2 cellular contexts compared by ENCODE assay signal in the genomic region with DNA sequence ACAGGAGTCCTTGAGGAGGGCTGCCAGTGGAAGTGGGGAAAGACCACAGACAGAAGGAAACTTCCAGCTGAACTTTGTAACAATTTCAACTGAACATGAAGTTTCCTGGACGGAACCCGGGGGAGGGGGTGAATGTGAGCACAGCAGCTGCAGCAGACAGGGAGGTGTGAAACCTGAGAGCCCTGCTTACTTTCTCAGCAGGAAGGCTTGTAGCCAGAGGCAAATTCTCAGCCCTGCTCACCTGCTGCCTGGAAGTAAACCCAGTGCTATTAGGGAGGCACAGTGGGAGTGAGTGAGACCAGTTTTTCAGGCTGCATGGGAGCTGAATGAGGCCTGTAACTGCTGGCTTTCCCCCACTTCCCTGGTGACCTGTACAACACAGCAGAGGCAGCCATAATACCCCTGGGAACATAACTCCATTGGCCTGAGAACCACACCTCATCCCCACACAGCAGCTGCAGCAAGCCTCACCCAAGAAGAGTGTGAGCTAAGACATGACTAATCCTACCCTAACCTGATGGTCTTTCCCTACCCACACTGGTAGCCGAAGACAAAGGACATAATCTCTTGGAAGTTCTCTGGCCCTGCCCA.
TF ChIP-seq lines count a peak whose summit lies in the region.

No MANE protein-coding gene starts in this region.

TF ChIP-seq in HEK293T, 16 proteins besides CTCF, POLR2A, EP300 and RAD21:
- TF ChIP-seq FOXA1 (IDR thresholded peaks at IDR 0.05) (no peak), FOXM1 (IDR thresholded peaks at IDR 0.05; ENCODE audit: borderline replicate concordance) (no peak), CTBP1 (IDR thresholded peaks at IDR 0.05; ENCODE audit: borderline replicate concordance) (no peak), BHLHE40 (IDR thresholded peaks at IDR 0.05; ENCODE audit: borderline replicate concordance) (no peak), SP1 (IDR thresholded peaks at IDR 0.05) (no peak), L3MBTL2 (conservative IDR thresholded peaks at IDR 0.05) (no peak), ARNT (IDR thresholded peaks at IDR 0.05) (no peak), NFRKB (IDR thresholded peaks at IDR 0.05) (no peak)

TF ChIP-seq in H1, 55 proteins besides CTCF, POLR2A, EP300 and RAD21:
- no peak for TF ChIP-seq KDM4A (IDR thresholded peaks at IDR 0.05; ENCODE audit: low read depth, low read length, severe bottlenecking)
- TF ChIP-seq, protein P1, sequence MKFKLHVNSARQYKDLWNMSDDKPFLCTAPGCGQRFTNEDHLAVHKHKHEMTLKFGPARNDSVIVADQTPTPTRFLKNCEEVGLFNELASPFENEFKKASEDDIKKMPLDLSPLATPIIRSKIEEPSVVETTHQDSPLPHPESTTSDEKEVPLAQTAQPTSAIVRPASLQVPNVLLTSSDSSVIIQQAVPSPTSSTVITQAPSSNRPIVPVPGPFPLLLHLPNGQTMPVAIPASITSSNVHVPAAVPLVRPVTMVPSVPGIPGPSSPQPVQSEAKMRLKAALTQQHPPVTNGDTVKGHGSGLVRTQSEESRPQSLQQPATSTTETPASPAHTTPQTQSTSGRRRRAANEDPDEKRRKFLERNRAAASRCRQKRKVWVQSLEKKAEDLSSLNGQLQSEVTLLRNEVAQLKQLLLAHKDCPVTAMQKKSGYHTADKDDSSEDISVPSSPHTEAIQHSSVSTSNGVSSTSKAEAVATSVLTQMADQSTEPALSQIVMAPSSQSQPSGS (IDR thresholded peaks at IDR 0.05; ENCODE audit: low read length) = no peak
- TF ChIP-seq SIN3A (conservative IDR thresholded peaks at IDR 0.05 in 1 of 2, IDR thresholded peaks at IDR 0.05 in 1 of 2; ENCODE audit: low read depth in 1 of 2, low read length in 2 of 2) = no peak
- TF ChIP-seq BRCA1 (IDR thresholded peaks at IDR 0.05; ENCODE audit: low read depth, low read length) = no peak
- TF ChIP-seq FOSL1 (IDR thresholded peaks at IDR 0.05; ENCODE audit: insufficient read depth, low read depth, low read length) = no peak
- TF ChIP-seq GTF2F1 (IDR thresholded peaks at IDR 0.05; ENCODE audit: borderline replicate concordance, low read depth, low read length) = no peak
- TF ChIP-seq, protein P2, sequence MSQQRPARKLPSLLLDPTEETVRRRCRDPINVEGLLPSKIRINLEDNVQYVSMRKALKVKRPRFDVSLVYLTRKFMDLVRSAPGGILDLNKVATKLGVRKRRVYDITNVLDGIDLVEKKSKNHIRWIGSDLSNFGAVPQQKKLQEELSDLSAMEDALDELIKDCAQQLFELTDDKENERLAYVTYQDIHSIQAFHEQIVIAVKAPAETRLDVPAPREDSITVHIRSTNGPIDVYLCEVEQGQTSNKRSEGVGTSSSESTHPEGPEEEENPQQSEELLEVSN (IDR thresholded peaks at IDR 0.05) = no peak
- 0 out of 2 replicates have a peak, but pooled peaks have one; percentile 10 for TF ChIP-seq SIX5 (IDR thresholded peaks at IDR 0.05; ENCODE audit: low read depth, low read length)
- peak; percentile 36 for TF ChIP-seq NANOG (IDR thresholded peaks at IDR 0.05; ENCODE audit: insufficient read depth, low read depth, low read length, poor library complexity, severe bottlenecking)
- no peak for TF ChIP-seq TBP (IDR thresholded peaks at IDR 0.05; ENCODE audit: low read depth, low read length)
- peak; percentile 95 for TF ChIP-seq TCF12 (IDR thresholded peaks at IDR 0.05; ENCODE audit: low read depth, low read length)
- TF ChIP-seq CTBP2 (IDR thresholded peaks at IDR 0.05; ENCODE audit: borderline replicate concordance, insufficient read depth, insufficient read length, low read length) = no peak
- TF ChIP-seq SAP30 (IDR thresholded peaks at IDR 0.05; ENCODE audit: insufficient read depth, insufficient replicate concordance, low read length) = no peak
- TF ChIP-seq POLR2AphosphoS5 (IDR thresholded peaks at IDR 0.05; ENCODE audit: low read depth, low read length) = peak; percentile 78
- TF ChIP-seq ASH2L (IDR thresholded peaks at IDR 0.05; ENCODE audit: low read length) = peak; percentile 66
- TF ChIP-seq HDAC6 (IDR thresholded peaks at IDR 0.05; ENCODE audit: low read depth, low read length) = no peak
- TF ChIP-seq ZNF274 (IDR thresholded peaks at IDR 0.05; ENCODE audit: borderline replicate concordance, extremely low read depth, low read length) = no peak
- 0 out of 2 replicates have a peak, but pooled peaks have one; percentile 52 for TF ChIP-seq TAF1 (IDR thresholded peaks at IDR 0.05; ENCODE audit: low read depth, low read length)
- no peak for TF ChIP-seq SIRT6 (IDR thresholded peaks at IDR 0.05; ENCODE audit: low read length)
- peak; percentile 77; the same call in 1 of the 2 replicates for TF ChIP-seq RBBP5 (IDR thresholded peaks at IDR 0.05; ENCODE audit: borderline replicate concordance, low read depth, low read length)
- peak; percentile 81 for TF ChIP-seq SP1 (IDR thresholded peaks at IDR 0.05; ENCODE audit: low read depth, low read length)
- TF ChIP-seq CBX8 (IDR thresholded peaks at IDR 0.05; ENCODE audit: borderline replicate concordance, low read depth, low read length) = no peak
- TF ChIP-seq YY1 (IDR thresholded peaks at IDR 0.05; ENCODE audit: low read depth, low read length) = 0 out of 2 replicates have a peak, but pooled peaks have one; percentile 37
- TF ChIP-seq PHF8 (conservative IDR thresholded peaks at IDR 0.05; ENCODE audit: low read depth, low read length) = no peak
- TF ChIP-seq BACH1 (IDR thresholded peaks at IDR 0.05; ENCODE audit: low read length) = no peak
- peak in 1 of 2 experiments; percentile 11 for TF ChIP-seq BCL11A (IDR thresholded peaks at IDR 0.05; ENCODE audit: low read depth in 2 of 2, low read length in 2 of 2)
- peak in 1 of 2 experiments; percentile 37; a peak in 2 of 4 replicates for TF ChIP-seq HDAC2 (IDR thresholded peaks at IDR 0.05; ENCODE audit: borderline replicate concordance in 1 of 2, low read depth in 2 of 2, low read length in 2 of 2)
- TF ChIP-seq RFX5 (IDR thresholded peaks at IDR 0.05; ENCODE audit: borderline replicate concordance, low read depth, low read length) = no peak
- no peak for TF ChIP-seq RNF2 (IDR thresholded peaks at IDR 0.05; ENCODE audit: borderline replicate concordance, low read depth, low read length, missing control alignments, poor library complexity, severe bottlenecking)
- no peak for TF ChIP-seq CEBPB (IDR thresholded peaks at IDR 0.05; ENCODE audit: low read depth, low read length)
- TF ChIP-seq JUND (IDR thresholded peaks at IDR 0.05; ENCODE audit: low read length) = no peak
- 0 out of 2 replicates have a peak, but pooled peaks have one; percentile 4 for TF ChIP-seq CREB1 (IDR thresholded peaks at IDR 0.05)
- no peak for TF ChIP-seq KDM1A (IDR thresholded peaks at IDR 0.05; ENCODE audit: borderline replicate concordance, low read length)
- TF ChIP-seq CHD2 (IDR thresholded peaks at IDR 0.05; ENCODE audit: low read length) = no peak
- TF ChIP-seq TEAD4 (IDR thresholded peaks at IDR 0.05; ENCODE audit: low read depth, low read length) = 0 out of 2 replicates have a peak, but pooled peaks have one; percentile 42
- TF ChIP-seq, protein P3, sequence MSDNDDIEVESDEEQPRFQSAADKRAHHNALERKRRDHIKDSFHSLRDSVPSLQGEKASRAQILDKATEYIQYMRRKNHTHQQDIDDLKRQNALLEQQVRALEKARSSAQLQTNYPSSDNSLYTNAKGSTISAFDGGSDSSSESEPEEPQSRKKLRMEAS (IDR thresholded peaks at IDR 0.05) = peak; percentile 36; the same call in 1 of the 2 replicates
- no peak for TF ChIP-seq SP2 (IDR thresholded peaks at IDR 0.05; ENCODE audit: low read length)
- no peak for TF ChIP-seq JUN (IDR thresholded peaks at IDR 0.05; ENCODE audit: low read depth, low read length)
- TF ChIP-seq, protein P4, sequence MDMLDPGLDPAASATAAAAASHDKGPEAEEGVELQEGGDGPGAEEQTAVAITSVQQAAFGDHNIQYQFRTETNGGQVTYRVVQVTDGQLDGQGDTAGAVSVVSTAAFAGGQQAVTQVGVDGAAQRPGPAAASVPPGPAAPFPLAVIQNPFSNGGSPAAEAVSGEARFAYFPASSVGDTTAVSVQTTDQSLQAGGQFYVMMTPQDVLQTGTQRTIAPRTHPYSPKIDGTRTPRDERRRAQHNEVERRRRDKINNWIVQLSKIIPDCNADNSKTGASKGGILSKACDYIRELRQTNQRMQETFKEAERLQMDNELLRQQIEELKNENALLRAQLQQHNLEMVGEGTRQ (IDR thresholded peaks at IDR 0.05; ENCODE audit: low read length) = no peak
- TF ChIP-seq KDM5A (IDR thresholded peaks at IDR 0.05; ENCODE audit: low read length) = no peak
- TF ChIP-seq SP4 (IDR thresholded peaks at IDR 0.05; ENCODE audit: low read length) = no peak
